In genomic region chr20:43863821-43864544, GRCh38 we compare ENCODE assay signal across 2 cellular contexts.
TF ChIP-seq lines count a peak whose summit lies in the region.

No MANE protein-coding gene starts in this region.

TF ChIP-seq in H1, 55 proteins besides CTCF, POLR2A, EP300 and RAD21:
- TF ChIP-seq SAP30 (IDR thresholded peaks at IDR 0.05; ENCODE audit: insufficient read depth, insufficient replicate concordance, low read length) (no peak), BACH1 (IDR thresholded peaks at IDR 0.05; ENCODE audit: low read length) (no peak), NRF1 (IDR thresholded peaks at IDR 0.05; ENCODE audit: low read depth, low read length) (no peak), TBP (IDR thresholded peaks at IDR 0.05; ENCODE audit: low read depth, low read length) (no peak), ASH2L (IDR thresholded peaks at IDR 0.05; ENCODE audit: low read length) (no peak), JUN (IDR thresholded peaks at IDR 0.05; ENCODE audit: low read depth, low read length) (no peak), CTBP2 (IDR thresholded peaks at IDR 0.05; ENCODE audit: borderline replicate concordance, insufficient read depth, insufficient read length, low read length) (no peak), KDM5A (IDR thresholded peaks at IDR 0.05; ENCODE audit: low read length) (no peak), SIRT6 (IDR thresholded peaks at IDR 0.05; ENCODE audit: low read length) (no peak), SRF (IDR thresholded peaks at IDR 0.05; ENCODE audit: low read depth, low read length) (no peak), RBBP5 (IDR thresholded peaks at IDR 0.05; ENCODE audit: borderline replicate concordance, low read depth, low read length) (no peak), CHD2 (IDR thresholded peaks at IDR 0.05; ENCODE audit: low read length) (no peak), TAF7 (optimal IDR thresholded peaks at IDR 0.05; ENCODE audit: borderline replicate concordance, low read depth, low read length) (no peak)
TF ChIP-seq in H1: peak in this region for 0.

TF ChIP-seq in GM23338, 12 proteins besides CTCF, POLR2A, EP300 and RAD21:
- TF ChIP-seq STAT1 (IDR thresholded peaks at IDR 0.05; ENCODE audit: unreplicated experiment) (no peak), EZH2 (IDR thresholded peaks at IDR 0.05; ENCODE audit: low read depth, unreplicated experiment) (no peak), ETS1 (IDR thresholded peaks at IDR 0.05) (no peak), POLR2AphosphoS5 (IDR thresholded peaks at IDR 0.05; ENCODE audit: low read depth) (no peak), EZH2phosphoT487 (IDR thresholded peaks at IDR 0.05; ENCODE audit: unreplicated experiment) (no peak), JUNB (IDR thresholded peaks at IDR 0.05; ENCODE audit: unreplicated experiment) (no peak), CREB1 (CRISPR knock-in tag; IDR thresholded peaks at IDR 0.05; ENCODE audit: low read depth) (no peak)
- TF ChIP-seq, protein P1, sequence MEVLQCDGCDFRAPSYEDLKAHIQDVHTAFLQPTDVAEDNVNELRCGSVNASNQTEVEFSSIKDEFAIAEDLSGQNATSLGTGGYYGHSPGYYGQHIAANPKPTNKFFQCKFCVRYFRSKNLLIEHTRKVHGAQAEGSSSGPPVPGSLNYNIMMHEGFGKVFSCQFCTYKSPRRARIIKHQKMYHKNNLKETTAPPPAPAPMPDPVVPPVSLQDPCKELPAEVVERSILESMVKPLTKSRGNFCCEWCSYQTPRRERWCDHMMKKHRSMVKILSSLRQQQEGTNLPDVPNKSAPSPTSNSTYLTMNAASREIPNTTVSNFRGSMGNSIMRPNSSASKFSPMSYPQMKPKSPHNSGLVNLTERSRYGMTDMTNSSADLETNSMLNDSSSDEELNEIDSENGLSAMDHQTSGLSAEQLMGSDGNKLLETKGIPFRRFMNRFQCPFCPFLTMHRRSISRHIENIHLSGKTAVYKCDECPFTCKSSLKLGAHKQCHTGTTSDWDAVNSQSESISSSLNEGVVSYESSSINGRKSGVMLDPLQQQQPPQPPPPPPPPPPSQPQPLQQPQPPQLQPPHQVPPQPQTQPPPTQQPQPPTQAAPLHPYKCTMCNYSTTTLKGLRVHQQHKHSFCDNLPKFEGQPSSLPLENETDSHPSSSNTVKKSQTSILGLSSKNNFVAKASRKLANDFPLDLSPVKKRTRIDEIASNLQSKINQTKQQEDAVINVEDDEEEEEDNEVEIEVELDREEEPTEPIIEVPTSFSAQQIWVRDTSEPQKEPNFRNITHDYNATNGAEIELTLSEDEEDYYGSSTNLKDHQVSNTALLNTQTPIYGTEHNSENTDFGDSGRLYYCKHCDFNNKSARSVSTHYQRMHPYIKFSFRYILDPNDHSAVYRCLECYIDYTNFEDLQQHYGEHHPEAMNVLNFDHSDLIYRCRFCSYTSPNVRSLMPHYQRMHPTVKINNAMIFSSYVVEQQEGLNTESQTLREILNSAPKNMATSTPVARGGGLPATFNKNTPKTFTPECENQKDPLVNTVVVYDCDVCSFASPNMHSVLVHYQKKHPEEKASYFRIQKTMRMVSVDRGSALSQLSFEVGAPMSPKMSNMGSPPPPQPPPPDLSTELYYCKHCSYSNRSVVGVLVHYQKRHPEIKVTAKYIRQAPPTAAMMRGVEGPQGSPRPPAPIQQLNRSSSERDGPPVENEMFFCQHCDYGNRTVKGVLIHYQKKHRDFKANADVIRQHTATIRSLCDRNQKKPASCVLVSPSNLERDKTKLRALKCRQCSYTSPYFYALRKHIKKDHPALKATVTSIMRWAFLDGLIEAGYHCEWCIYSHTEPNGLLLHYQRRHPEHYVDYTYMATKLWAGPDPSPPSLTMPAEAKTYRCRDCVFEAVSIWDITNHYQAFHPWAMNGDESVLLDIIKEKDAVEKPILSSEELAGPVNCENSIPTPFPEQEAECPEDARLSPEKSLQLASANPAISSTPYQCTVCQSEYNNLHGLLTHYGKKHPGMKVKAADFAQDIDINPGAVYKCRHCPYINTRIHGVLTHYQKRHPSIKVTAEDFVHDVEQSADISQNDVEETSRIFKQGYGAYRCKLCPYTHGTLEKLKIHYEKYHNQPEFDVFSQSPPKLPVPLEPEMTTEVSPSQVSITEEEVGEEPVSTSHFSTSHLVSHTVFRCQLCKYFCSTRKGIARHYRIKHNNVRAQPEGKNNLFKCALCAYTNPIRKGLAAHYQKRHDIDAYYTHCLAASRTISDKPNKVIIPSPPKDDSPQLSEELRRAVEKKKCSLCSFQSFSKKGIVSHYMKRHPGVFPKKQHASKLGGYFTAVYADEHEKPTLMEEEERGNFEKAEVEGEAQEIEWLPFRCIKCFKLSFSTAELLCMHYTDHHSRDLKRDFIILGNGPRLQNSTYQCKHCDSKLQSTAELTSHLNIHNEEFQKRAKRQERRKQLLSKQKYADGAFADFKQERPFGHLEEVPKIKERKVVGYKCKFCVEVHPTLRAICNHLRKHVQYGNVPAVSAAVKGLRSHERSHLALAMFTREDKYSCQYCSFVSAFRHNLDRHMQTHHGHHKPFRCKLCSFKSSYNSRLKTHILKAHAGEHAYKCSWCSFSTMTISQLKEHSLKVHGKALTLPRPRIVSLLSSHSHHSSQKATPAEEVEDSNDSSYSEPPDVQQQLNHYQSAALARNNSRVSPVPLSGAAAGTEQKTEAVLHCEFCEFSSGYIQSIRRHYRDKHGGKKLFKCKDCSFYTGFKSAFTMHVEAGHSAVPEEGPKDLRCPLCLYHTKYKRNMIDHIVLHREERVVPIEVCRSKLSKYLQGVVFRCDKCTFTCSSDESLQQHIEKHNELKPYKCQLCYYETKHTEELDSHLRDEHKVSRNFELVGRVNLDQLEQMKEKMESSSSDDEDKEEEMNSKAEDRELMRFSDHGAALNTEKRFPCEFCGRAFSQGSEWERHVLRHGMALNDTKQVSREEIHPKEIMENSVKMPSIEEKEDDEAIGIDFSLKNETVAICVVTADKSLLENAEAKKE (CRISPR knock-in tag; IDR thresholded peaks at IDR 0.05), result no peak
- TF ChIP-seq, protein P2, sequence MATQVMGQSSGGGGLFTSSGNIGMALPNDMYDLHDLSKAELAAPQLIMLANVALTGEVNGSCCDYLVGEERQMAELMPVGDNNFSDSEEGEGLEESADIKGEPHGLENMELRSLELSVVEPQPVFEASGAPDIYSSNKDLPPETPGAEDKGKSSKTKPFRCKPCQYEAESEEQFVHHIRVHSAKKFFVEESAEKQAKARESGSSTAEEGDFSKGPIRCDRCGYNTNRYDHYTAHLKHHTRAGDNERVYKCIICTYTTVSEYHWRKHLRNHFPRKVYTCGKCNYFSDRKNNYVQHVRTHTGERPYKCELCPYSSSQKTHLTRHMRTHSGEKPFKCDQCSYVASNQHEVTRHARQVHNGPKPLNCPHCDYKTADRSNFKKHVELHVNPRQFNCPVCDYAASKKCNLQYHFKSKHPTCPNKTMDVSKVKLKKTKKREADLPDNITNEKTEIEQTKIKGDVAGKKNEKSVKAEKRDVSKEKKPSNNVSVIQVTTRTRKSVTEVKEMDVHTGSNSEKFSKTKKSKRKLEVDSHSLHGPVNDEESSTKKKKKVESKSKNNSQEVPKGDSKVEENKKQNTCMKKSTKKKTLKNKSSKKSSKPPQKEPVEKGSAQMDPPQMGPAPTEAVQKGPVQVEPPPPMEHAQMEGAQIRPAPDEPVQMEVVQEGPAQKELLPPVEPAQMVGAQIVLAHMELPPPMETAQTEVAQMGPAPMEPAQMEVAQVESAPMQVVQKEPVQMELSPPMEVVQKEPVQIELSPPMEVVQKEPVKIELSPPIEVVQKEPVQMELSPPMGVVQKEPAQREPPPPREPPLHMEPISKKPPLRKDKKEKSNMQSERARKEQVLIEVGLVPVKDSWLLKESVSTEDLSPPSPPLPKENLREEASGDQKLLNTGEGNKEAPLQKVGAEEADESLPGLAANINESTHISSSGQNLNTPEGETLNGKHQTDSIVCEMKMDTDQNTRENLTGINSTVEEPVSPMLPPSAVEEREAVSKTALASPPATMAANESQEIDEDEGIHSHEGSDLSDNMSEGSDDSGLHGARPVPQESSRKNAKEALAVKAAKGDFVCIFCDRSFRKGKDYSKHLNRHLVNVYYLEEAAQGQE (IDR thresholded peaks at IDR 0.05; ENCODE audit: unreplicated experiment), result no peak
